12 cellular contexts compared by ENCODE assay signal in genomic region chr15:93026359-93026758, GRCh38.
DNase-seq lines count a peak whose midpoint lies in the region; ATAC-seq, FAIRE-seq and TF ChIP-seq lines count a peak whose summit lies in the region.
"Had no signal": no experiment of that assay in that cellular context is flagged by ENCODE, and none has a peak within 500 bp of the region (broad histone marks: within the 10 kb centered on the region; RNA-seq: fewer than 3 reads in every experiment).

No MANE protein-coding gene starts in this region.

- H3K9me3 Mint-ChIP-seq in activated CD4-positive, alpha-beta T cell treated with anti-CD3 and anti-CD28 coated beads for 36 hours (ENCODE audit: low read depth): no peaks in the 10 kb centered on the region
- no peaks in the 10 kb centered on the region for H3K9me3 Mint-ChIP-seq in stimulated activated naive B cell treated with anti-CD40 and anti-IgM and Interleukin-4, amounts not matched to agents 10 μg/mL and 1 μg/mL and 100 μg/mL, for 72 hours

- H3K79me2 ChIP-seq in OCI-LY7 (ENCODE audit: insufficient read depth, low read depth, low read length): no peaks in the 10 kb centered on the region

- H3K27ac Mint-ChIP-seq in activated CD4-positive, alpha-beta T cell treated with anti-CD3 and anti-CD28 coated beads for 36 hours: peak overlapping the region; percentile 66
- H3K27ac Mint-ChIP-seq in stimulated activated naive B cell treated with anti-CD40 and anti-IgM and Interleukin-4, amounts not matched to agents 10 μg/mL and 1 μg/mL and 100 μg/mL, for 72 hours: peak overlapping the region; percentile 68

- H3K4me1 ChIP-seq in kidney (ENCODE audit: control insufficient read depth in 1 of 2, insufficient read depth in 1 of 2, low read depth in 1 of 2, low read length in 2 of 2): peaks cover 0 to 15% of the 10 kb centered on the region in 2 donors
- H3K4me1 ChIP-seq in OCI-LY7 (ENCODE audit: insufficient read depth, low read length, poor library complexity, severe bottlenecking): no peaks in the 10 kb centered on the region

- H3K4me1 Mint-ChIP-seq in activated CD4-positive, alpha-beta T cell treated with anti-CD3 and anti-CD28 coated beads for 36 hours: peaks cover 78% of the 10 kb centered on the region
- peaks cover 37 to 67% of the 10 kb centered on the region in 2 donors for H3K4me1 Mint-ChIP-seq in stimulated activated naive B cell treated with anti-CD40 and anti-IgM and Interleukin-4, amounts not matched to agents 10 μg/mL and 1 μg/mL and 100 μg/mL, for 72 hours

- intact Hi-C loops in activated CD4-positive, alpha-beta T cell treated with anti-CD3 and anti-CD28 coated beads for 36 hours (cut with DNase I, micrococcal nuclease): loop anchor here in 1 of 2 experiments (5.0 kb wide), 1 partner anchor 224 kb away; no protein-coding TSS in a partner anchor
- intact Hi-C loops in kidney (cut with DNase I): no loop called here
- intact Hi-C loops in OCI-LY7 (cut with micrococcal nuclease; ENCODE audit: unreplicated experiment): no loop called here

- no peak overlapping the region for H2AFZ ChIP-seq in OCI-LY7 (ENCODE audit: low read length)

- H3K4me3 Mint-ChIP-seq in activated CD4-positive, alpha-beta T cell treated with anti-CD3 and anti-CD28 coated beads for 36 hours: no peak overlapping the region
- H3K4me3 Mint-ChIP-seq in stimulated activated naive B cell treated with anti-CD40 and anti-IgM and Interleukin-4, amounts not matched to agents 10 μg/mL and 1 μg/mL and 100 μg/mL, for 72 hours: no peak overlapping the region

- no peak overlapping the region for H3K4me3 ChIP-seq in kidney (ENCODE audit: low read length in 2 of 2)
- H3K4me3 ChIP-seq in OCI-LY7 (ENCODE audit: low read depth, low read length, poor library complexity, severe bottlenecking): no peak overlapping the region

- no peak for DNase-seq in activated CD4-positive, alpha-beta T cell treated with anti-CD3 and anti-CD28 coated beads for 36 hours
- DNase-seq in activated CD4-positive, alpha-beta T cell treated with anti-CD3 and anti-CD28 coated beads, Interleukin-2, amount 50 U/mL, for 4 hours: no peak
- DNase-seq in kidney (peak; percentile 54), DMS53 (lab: John Stamatoyannopoulos, UW) (no peak), OCI-LY7 (ENCODE audit: low spot score) (no peak), cerebellar cortex (ENCODE audit: low spot score) (no peak)
- no peak for DNase-seq in stimulated activated naive B cell treated with anti-CD40 and anti-IgM and Interleukin-4, amounts not matched to agents 10 μg/mL and 1 μg/mL and 100 μg/mL, for 72 hours
- DNase-seq: 8988T; effector memory CD4-positive, alpha-beta T cell; NCI-H187; T-helper 9 cell had no signal

- no TSS peak for BruUV-seq in OCI-LY7 (replicated peaks; lab: Mats Ljungman, UMichigan)

- H3K9me3 ChIP-seq in kidney (ENCODE audit: control insufficient read depth in 1 of 2, low read length in 2 of 2) (no peaks in the 10 kb centered on the region), OCI-LY7 (ENCODE audit: low read length) (no peaks in the 10 kb centered on the region)

- POLR2A ChIA-PET in activated CD4-positive, alpha-beta T cell treated with anti-CD3 and anti-CD28 coated beads for 36 hours (lab: Charles Lee): no interaction called here
- POLR2A ChIA-PET in OCI-LY7 (lab: Charles Lee): interaction anchor here (1.0 kb wide), 1 partner anchor 42 kb away, joined by 4 read pairs; no protein-coding TSS in a partner anchor

- FAIRE-seq in kidney (lab: Jason Lieb, UNC): no peak

- H3K9me2 ChIP-seq in OCI-LY7 (ENCODE audit: insufficient read depth, low read length): no peaks in the 10 kb centered on the region

- TF ChIP-seq CTCF in VCaP (conservative IDR thresholded peaks at IDR 0.05) (no peak), kidney (IDR thresholded peaks at IDR 0.05; ENCODE audit: borderline replicate concordance, extremely low read depth, insufficient read depth) (no peak), OCI-LY7 (conservative IDR thresholded peaks at IDR 0.05; ENCODE audit: low read length) (no peak)

- H3K36me3 ChIP-seq in kidney (ENCODE audit: control insufficient read depth in 1 of 2, insufficient read depth in 2 of 2, low read length in 2 of 2) (peaks cover 40 to 52% of the 10 kb centered on the region in 2 donors), OCI-LY7 (ENCODE audit: insufficient read depth, low read length) (peaks cover 73% of the 10 kb centered on the region)

- H3K36me3 Mint-ChIP-seq in activated CD4-positive, alpha-beta T cell treated with anti-CD3 and anti-CD28 coated beads for 36 hours (ENCODE audit: low read depth): peaks cover 59% of the 10 kb centered on the region
- peaks cover 45 to 63% of the 10 kb centered on the region in 2 donors for H3K36me3 Mint-ChIP-seq in stimulated activated naive B cell treated with anti-CD40 and anti-IgM and Interleukin-4, amounts not matched to agents 10 μg/mL and 1 μg/mL and 100 μg/mL, for 72 hours

- CTCF ChIA-PET in activated CD4-positive, alpha-beta T cell treated with anti-CD3 and anti-CD28 coated beads for 36 hours (lab: Charles Lee): no interaction called here
- CTCF ChIA-PET in OCI-LY7 (lab: Charles Lee; ENCODE audit: unreplicated experiment): no interaction called here

- no peak for ATAC-seq in activated CD4-positive, alpha-beta T cell treated with anti-CD3 and anti-CD28 coated beads for 36 hours
- no peak for ATAC-seq in stimulated activated naive B cell treated with anti-CD40 and anti-IgM and Interleukin-4, amounts not matched to agents 10 μg/mL and 1 μg/mL and 100 μg/mL, for 72 hours (replicated peaks)

- no peak overlapping the region for H3K9ac ChIP-seq in kidney (ENCODE audit: low read length in 2 of 2)

- H4K20me1 ChIP-seq in OCI-LY7 (ENCODE audit: insufficient read depth, low read length): no peaks in the 10 kb centered on the region

- H3K27ac ChIP-seq in VCaP (peak overlapping the region; percentile 11), kidney (ENCODE audit: low read depth in 2 of 2, low read length in 2 of 2) (no peak overlapping the region), OCI-LY7 (ENCODE audit: low read depth, low read length, poor library complexity, severe bottlenecking) (no peak overlapping the region)

- no peaks in the 10 kb centered on the region for H3K27me3 Mint-ChIP-seq in activated CD4-positive, alpha-beta T cell treated with anti-CD3 and anti-CD28 coated beads for 36 hours
- no peaks in the 10 kb centered on the region for H3K27me3 Mint-ChIP-seq in stimulated activated naive B cell treated with anti-CD40 and anti-IgM and Interleukin-4, amounts not matched to agents 10 μg/mL and 1 μg/mL and 100 μg/mL, for 72 hours

- H3K4me2 ChIP-seq in OCI-LY7 (ENCODE audit: low read length): no peak overlapping the region
